In the genomic region with DNA sequence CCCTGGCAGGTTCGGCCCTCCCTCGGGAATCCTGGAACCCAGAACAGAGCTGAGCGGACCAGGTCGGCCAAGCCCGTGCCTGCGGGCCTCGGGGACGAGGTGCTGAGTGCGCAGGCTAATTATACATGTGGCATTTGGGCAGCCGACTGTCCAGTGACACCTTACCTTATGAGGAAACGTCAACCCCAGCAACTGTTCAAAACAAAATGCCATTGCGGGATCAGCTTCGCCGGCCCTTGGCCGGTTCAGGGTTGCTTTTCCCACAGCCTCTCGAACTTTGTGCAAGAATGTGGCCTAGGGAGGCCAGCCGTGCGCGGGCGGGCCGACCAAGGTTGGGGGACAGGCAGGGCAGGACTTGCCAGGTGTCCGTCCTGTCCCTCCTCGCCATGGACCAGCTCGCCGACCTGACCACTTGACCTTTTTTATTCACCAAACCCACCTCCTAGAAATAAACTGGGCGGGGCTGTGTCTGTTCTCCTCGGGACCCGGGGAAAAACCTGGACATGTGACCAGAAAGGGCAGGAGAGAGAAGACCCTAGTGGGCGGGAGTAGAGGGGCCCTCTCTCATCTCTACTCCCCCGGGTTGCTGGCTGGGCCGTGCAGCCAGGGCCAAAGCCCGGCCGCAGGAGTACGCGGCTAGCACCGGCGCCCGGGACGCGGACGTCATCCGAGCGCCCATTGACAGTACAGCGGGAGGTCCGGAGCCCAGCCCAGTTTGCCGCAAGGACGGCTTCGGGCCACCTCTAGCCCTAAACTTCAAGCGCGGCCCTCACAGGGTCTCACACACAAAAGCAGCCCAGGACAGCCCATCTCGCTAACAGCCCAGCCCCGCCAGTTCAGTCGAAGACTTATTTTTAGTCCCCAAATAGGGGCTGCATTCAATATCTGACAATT, we compare ENCODE assay signal across 8 cellular contexts.
DNase-seq lines count a peak whose midpoint lies in the region; ATAC-seq and TF ChIP-seq lines count a peak whose summit lies in the region.

No MANE protein-coding gene starts in this region.

- ATAC-seq in left lobe of liver (peak; percentile 54), HG02678 (IDR thresholded peaks at IDR 0.05; ENCODE audit: unreplicated experiment) (no peak)

- TF ChIP-seq CTCF in AG04450 (IDR thresholded peaks at IDR 0.05; ENCODE audit: low read depth, low read length) = no peak
- TF ChIP-seq CTCF in choroid plexus epithelial cell (conservative IDR thresholded peaks at IDR 0.05; ENCODE audit: low read depth, low read length) = no peak

- CTCF ChIA-PET in AG04450 (lab: Charles Lee) = interaction anchor here (1.1 to 2.2 kb wide), 4 partner anchors 10 to 666 kb away, joined by 3 to 8 read pairs (median 4); no protein-coding TSS in a partner anchor

- no peaks in the 10 kb centered on the region for H3K36me3 ChIP-seq in HUES64 (ENCODE audit: insufficient read depth, low read length)

- peak overlapping the region; percentile 76 for H3K27ac ChIP-seq in AG04450 (ENCODE audit: low read depth, low read length)
- no peak overlapping the region for H3K27ac ChIP-seq in HUES64 (ENCODE audit: low read depth, low read length)
- H3K27ac ChIP-seq in substantia nigra (ENCODE audit: low read depth, low read length, poor library complexity, severe bottlenecking) = peak overlapping the region; percentile 13

- H3K4me1 ChIP-seq in HUES64 (ENCODE audit: insufficient read depth, low read length) = peaks cover 16% of the 10 kb centered on the region

- DNase-seq in AG04450 (ENCODE audit: low read depth, low spot score) (no peak), choroid plexus epithelial cell (ENCODE audit: low read depth) (no peak), left lobe of liver (ENCODE audit: low spot score) (peak; percentile 76), substantia nigra (lab: John Stamatoyannopoulos, UW) (peak in 15 of 49 donors; percentile 15 to 61 (median 34)), SKM-1 (lab: John Stamatoyannopoulos, UW; ENCODE audit: unreplicated experiment) (no peak), COLO829 (ENCODE audit: low spot score) (no peak)

- WGBS in HUES64 = 2% methylated on average over 53 of the region's 53 CpGs

- peak overlapping the region; percentile 65 for H3K4me3 ChIP-seq in AG04450 (ENCODE audit: low read depth, low read length)
- peak overlapping the region; percentile 59 for H3K4me3 ChIP-seq in HUES64 (ENCODE audit: low read length)
- peak overlapping the region; percentile 46 for H3K4me3 ChIP-seq in choroid plexus epithelial cell (ENCODE audit: low read depth, low read length)

- POLR2A ChIA-PET in AG04450 (lab: Yijun Ruan, JAX) = interaction anchor here (0.6 to 3.9 kb wide), 4 partner anchors 220 to 954 kb away, joined by 3 to 26 read pairs (median 4); no protein-coding TSS in a partner anchor

- H3K9ac ChIP-seq in HUES64 (ENCODE audit: low read depth, low read length) = no peak overlapping the region

- H3K9me3 ChIP-seq in AG04450 (ENCODE audit: control insufficient read depth, insufficient read depth, low read length) (no peaks in the 10 kb centered on the region), HUES64 (ENCODE audit: insufficient read depth, low read depth, low read length) (no peaks in the 10 kb centered on the region)

- H3K27me3 ChIP-seq in AG04450 (ENCODE audit: control insufficient read depth, insufficient read depth, low read length) (no peaks in the 10 kb centered on the region), HUES64 (ENCODE audit: insufficient read depth, low read length) (peaks cover 100% of the 10 kb centered on the region)
